8 cellular contexts compared by ENCODE assay signal in genomic region chr5:69369369-69370121, GRCh38. TPM values are rescaled to one million over a fixed set of nuclear protein-coding genes. Genes with fewer than 3 reads are reported as not detected.
DNase-seq lines count a peak whose midpoint lies in the region; ATAC-seq and TF ChIP-seq lines count a peak whose summit lies in the region.

Gene AK6 (minus strand): TSS chr5:69369520. CDS start chr5:69369490, 30 bp downstream.
Gene RAD17 (plus strand): TSS chr5:69369818. CDS start chr5:69372209, 2,391 bp downstream.
Gene TAF9 (minus strand): TSS chr5:69369520. CDS start chr5:69365737, 3,783 bp downstream.

- H3K23ac ChIP-seq in IMR-90 (ENCODE audit: low read depth, low read length), result peak within 1 kb of the TSS; percentile 99

- DNase-seq in DMS 273 (lab: John Stamatoyannopoulos, UW; ENCODE audit: unreplicated experiment) (peak; percentile 98), IMR-90 (peak; percentile 88), OCI-M1 (lab: John Stamatoyannopoulos, UW) (peak; percentile 97), activated T-cell treated with anti-CD3 and anti-CD28 coated beads for 4 hours (peak; percentile 85), epithelial cell of prostate (ENCODE audit: low read depth, low spot score) (peak; percentile 64), mucosa of descending colon (peak; percentile 94 to 97 (median 97))
- DNase-seq in stimulated activated CD8-positive, alpha-beta memory T cell treated with anti-CD3 and anti-CD28 coated beads, Interleukin-4, amount 100 ng/mL, for 24 hours (ENCODE audit: low read depth), result peak; percentile 91

- H3K14ac ChIP-seq in IMR-90 (replicated peaks; ENCODE audit: low read depth, low read length), result peak within 1 kb of the TSS; percentile 99

- TF ChIP-seq CTCF in IMR-90 (conservative IDR thresholded peaks at IDR 0.05; ENCODE audit: low read depth, low read length) (no peak), mucosa of descending colon (IDR thresholded peaks at IDR 0.05) (no peak)

- BruUV-seq in IMR-90 (replicated peaks; lab: Mats Ljungman, UMichigan), result no TSS peak

- peak within 1 kb of the TSS; percentile 98 for H2AFZ ChIP-seq in IMR-90 (replicated peaks; ENCODE audit: low read length, poor library complexity)

- intact Hi-C loops in IMR-90 (cut with micrococcal nuclease) (loop anchor here (2.0 to 10.0 kb wide), 6 partner anchors 38 to 327 kb away; no protein-coding TSS in a partner anchor), mucosa of descending colon (cut with DNase I, micrococcal nuclease) (no loop called here)

- H3K56ac ChIP-seq in IMR-90 (ENCODE audit: extremely low read depth, insufficient read depth, low read length), result peak within 1 kb of the TSS; percentile 99

- H3K9me3 ChIP-seq in IMR-90 (ENCODE audit: control insufficient read depth, insufficient read depth, low read length) (no peaks in the 10 kb centered on the region), mucosa of descending colon (no peaks in the 10 kb centered on the region)

- CTCF ChIA-PET in IMR-90 (lab: Yijun Ruan, JAX), result no interaction called here

- ATAC-seq in GM21528 (IDR thresholded peaks at IDR 0.05; ENCODE audit: low FRiP score, unreplicated experiment), result peak; percentile 92
- ATAC-seq in IMR-90 (ENCODE audit: low read depth), result peak; percentile 98
- peak; percentile 98 for ATAC-seq in mucosa of descending colon

- H3K27me3 ChIP-seq in IMR-90 (ENCODE audit: control insufficient read depth, insufficient read depth, low read length), result no peaks in the 10 kb centered on the region

- in situ Hi-C loops in IMR-90 (cut with MboI; ENCODE audit: low sequenced_read_pairs), result no loop called here

- H2AK9ac ChIP-seq in IMR-90 (replicated peaks; ENCODE audit: low read depth, low read length, poor library complexity), result peak within 1 kb of the TSS; percentile 99

- POLR2A ChIA-PET in IMR-90 (lab: Charles Lee; ENCODE audit: unreplicated experiment), result interaction anchor here (0.9 kb wide), 1 partner anchor 276 kb away, joined by 3 read pairs; the partner anchor contains the start of gene SLC30A5

- H3K4ac ChIP-seq in IMR-90 (ENCODE audit: low read depth, low read length), result peak within 1 kb of the TSS; percentile 96

- peak within 1 kb of the TSS; percentile 99 for H4K91ac ChIP-seq in IMR-90 (ENCODE audit: insufficient read depth, low read depth, low read length)

- H3K4me2 ChIP-seq in IMR-90 (ENCODE audit: low read depth, low read length), result peak within 1 kb of the TSS; percentile 96

- H3K36me3 ChIP-seq in IMR-90 (ENCODE audit: control insufficient read depth, insufficient read depth, low read length), result peaks cover 11% of the 10 kb centered on the region
- peaks cover 4% of the 10 kb centered on the region for H3K36me3 ChIP-seq in mucosa of descending colon (ENCODE audit: low read depth)

- H3K79me1 ChIP-seq in IMR-90 (ENCODE audit: low read depth in 1 of 2, low read length in 2 of 2), result peaks cover 14 to 37% of the 10 kb centered on the region in 2 experiments; a peak in 3 of 4 replicates

- H3K27ac ChIP-seq in IMR-90 (ENCODE audit: insufficient read depth, low read length) (peak within 1 kb of the TSS; percentile 99), epithelial cell of prostate (peak within 1 kb of the TSS; percentile 92)

- WGBS in IMR-90 (ENCODE audit: extremely low coverage in 2 of 2, insufficient read length in 1 of 2), 2 experiments, result 0% methylated on average over 33 of the region's 63 CpGs; no CpG with 5 or more reads in 1 of the 2 experiments

- H3K9ac ChIP-seq in IMR-90 (ENCODE audit: low read depth, low read length), result peak within 1 kb of the TSS; percentile 97

- H4K5ac ChIP-seq in IMR-90 (ENCODE audit: low read depth, low read length), result peak within 1 kb of the TSS; percentile 98

- H3K18ac ChIP-seq in IMR-90 (ENCODE audit: low read depth, low read length), result peak within 1 kb of the TSS; percentile 98

- peak within 1 kb of the TSS; percentile 96 for H2BK120ac ChIP-seq in IMR-90 (ENCODE audit: low read depth, low read length)

- peak within 1 kb of the TSS; percentile 93 to 99 for H4K8ac ChIP-seq in IMR-90 (ENCODE audit: low read depth in 2 of 2, low read length in 2 of 2)

- TF ChIP-seq POLR2A in IMR-90 (IDR thresholded peaks at IDR 0.05; ENCODE audit: low read depth, low read length), result peak; percentile 93

- peak within 1 kb of the TSS; percentile 64 for H2AK5ac ChIP-seq in IMR-90 (ENCODE audit: low read depth, low read length)

- no peaks in the 10 kb centered on the region; the same call in 1 of the 2 replicates for H3K9me1 ChIP-seq in IMR-90 (ENCODE audit: insufficient read depth, low read length)

- H2BK5ac ChIP-seq in IMR-90 (ENCODE audit: low read depth, low read length, poor library complexity, severe bottlenecking), result peak within 1 kb of the TSS; percentile 100

- H3K4me1 ChIP-seq in IMR-90 (ENCODE audit: control insufficient read depth, insufficient read depth, low read length), result no peaks in the 10 kb centered on the region; the same call in 1 of the 2 replicates
- H3K4me1 ChIP-seq in mucosa of descending colon (ENCODE audit: low read depth), result peaks cover 31% of the 10 kb centered on the region

- H3K4me3 ChIP-seq in IMR-90 (ENCODE audit: insufficient read depth, low read depth, low read length) (peak within 1 kb of the TSS; percentile 64), mucosa of descending colon (peak within 1 kb of the TSS; percentile 66)

- no peak for TF ChIP-seq RAD21 in IMR-90 (IDR thresholded peaks at IDR 0.05; ENCODE audit: low read length)

- dilution Hi-C loops in IMR-90 (cut with HindIII; ENCODE audit: low sequenced_read_pairs, unreplicated experiment), result no loop called here

- peak within 1 kb of the TSS; percentile 91; the same call in 1 of the 3 replicates for H2BK15ac ChIP-seq in IMR-90 (ENCODE audit: low read depth, low read length)

- peak within 1 kb of the TSS; percentile 77; the same call in 1 of the 2 replicates for H2BK20ac ChIP-seq in IMR-90 (ENCODE audit: low read depth, low read length)

- H4K20me1 ChIP-seq in IMR-90 (ENCODE audit: insufficient read depth, low read length), result peaks cover 24% of the 10 kb centered on the region; the same call in 1 of the 2 replicates

TF ChIP-seq in IMR-90, 13 proteins besides CTCF, POLR2A, EP300 and RAD21:
- TF ChIP-seq BHLHE40 (IDR thresholded peaks at IDR 0.05; ENCODE audit: low read depth, low read length), result peak; percentile 97
- no peak for TF ChIP-seq FOS (IDR thresholded peaks at IDR 0.05; ENCODE audit: low read depth, low read length)
- TF ChIP-seq MAZ (IDR thresholded peaks at IDR 0.05; ENCODE audit: borderline replicate concordance, low read depth, low read length), result peak; percentile 96
- TF ChIP-seq ELK1 (IDR thresholded peaks at IDR 0.05; ENCODE audit: borderline replicate concordance, low read depth, low read length), result 0 out of 2 replicates have a peak, but pooled peaks have one; percentile 13
- TF ChIP-seq MXI1 (IDR thresholded peaks at IDR 0.05; ENCODE audit: borderline replicate concordance, low read depth, low read length), result peak; percentile 87
- no peak for TF ChIP-seq RFX5 (IDR thresholded peaks at IDR 0.05; ENCODE audit: low read depth, low read length)
- no peak for TF ChIP-seq RCOR1 (IDR thresholded peaks at IDR 0.05; ENCODE audit: insufficient replicate concordance, low read length)
- peak; percentile 89 for TF ChIP-seq USF2 (IDR thresholded peaks at IDR 0.05; ENCODE audit: low read depth, low read length)
TF ChIP-seq in IMR-90: peak in this region for 5.

RNA-seq across cellular contexts. Expression of gene AK6, which starts in this region (rescaled TPM):
- total RNA-seq in IMR-90 (2012; rRNA removed) (14.7 and 38.6 TPM in 2 replicates), mucosa of descending colon (10 to 100 TPM; 21.4 to 35.8 (median 28.5) TPM)
- 23.1 and 34.4 TPM in 2 replicates for polyA plus RNA-seq in IMR-90 (2012; rRNA removed)
- 2.2 and 3.7 TPM in 2 replicates for polyA plus RNA-seq in IMR-90 (2012; cell fraction: cytosol; rRNA removed)
- 0.40 and 7.0 TPM in 2 replicates for polyA plus RNA-seq in IMR-90 (2012; cell fraction: nucleus; rRNA removed; ENCODE audit: low replicate concordance)

RNA-seq across cellular contexts. Expression of gene RAD17, which starts in this region (rescaled TPM):
- total RNA-seq in IMR-90 (2012; rRNA removed), result 10.9 and 13.3 TPM in 2 replicates
- 9.9 and 11.4 TPM in 2 replicates for polyA plus RNA-seq in IMR-90 (2012; rRNA removed)
- 2.9 and 3.4 TPM in 2 replicates for polyA plus RNA-seq in IMR-90 (2012; cell fraction: cytosol; rRNA removed)
- 14.0 and 24.8 TPM in 2 replicates for polyA plus RNA-seq in IMR-90 (2012; cell fraction: nucleus; rRNA removed; ENCODE audit: low replicate concordance)
- 10 to 100 TPM; 15.8 to 20.9 (median 17.6) TPM for total RNA-seq in mucosa of descending colon

RNA-seq across cellular contexts. Expression of gene TAF9, which starts in this region (rescaled TPM):
- total RNA-seq in IMR-90 (2012; rRNA removed) (104 and 127 TPM in 2 replicates), mucosa of descending colon (10 to 100 TPM; 36.5 to 47.7 (median 36.8) TPM)
- 98.4 and 107 TPM in 2 replicates for polyA plus RNA-seq in IMR-90 (2012; rRNA removed)
- polyA plus RNA-seq in IMR-90 (2012; cell fraction: cytosol; rRNA removed), result 29.2 and 72.6 TPM in 2 replicates
- 9.0 and 69.1 TPM in 2 replicates for polyA plus RNA-seq in IMR-90 (2012; cell fraction: nucleus; rRNA removed; ENCODE audit: low replicate concordance)

Comparison
In these comparisons a context has a peak if more than half of its experiments do, and no peak if none do; other contexts are left out.
1. Peak in every context shown above with its lines: DNase-seq, ATAC-seq, H3K4me3 ChIP-seq and H3K27ac ChIP-seq.